8 cellular contexts compared by ENCODE assay signal in genomic region chr5:57173026-57173317, GRCh38. TPM values are rescaled to one million over a fixed set of nuclear protein-coding genes. Genes with fewer than 3 reads are reported as not detected.
DNase-seq lines count a peak whose midpoint lies in the region; FAIRE-seq and TF ChIP-seq lines count a peak whose summit lies in the region.

No MANE protein-coding gene starts in this region.

- H3K27me3 ChIP-seq in SU-DHL-6 (ENCODE audit: low read length) (no peaks in the 10 kb centered on the region), fibroblast of lung (ENCODE audit: control insufficient read depth, insufficient read depth, low read length) (no peaks in the 10 kb centered on the region), rectal smooth muscle tissue (ENCODE audit: control insufficient read depth, insufficient read depth, low read length) (no peaks in the 10 kb centered on the region)

- no peak for DNase-seq in GM12892 (ENCODE audit: insufficient read length)
- no peak for DNase-seq in fibroblast of lung (ENCODE audit: low read depth in 2 of 2)
- DNase-seq in NCI-H446 treated with DMSO at 0.1 percent for 48 hours (lab: John Stamatoyannopoulos, UW): no peak
- no peak for DNase-seq in islet precursor cell
- DNase-seq in NCI-H69 (lab: John Stamatoyannopoulos, UW): no peak
- DNase-seq in stimulated activated naive CD4-positive, alpha-beta T cell (lab: John Stamatoyannopoulos, UW): no peak

- FAIRE-seq in GM12892 (lab: Jason Lieb, UNC): no peak

- peak overlapping the region; percentile 97 for H3K4me2 ChIP-seq in SU-DHL-6 (ENCODE audit: low read depth, low read length, poor library complexity, severe bottlenecking)
- peak overlapping the region; percentile 97 for H3K4me2 ChIP-seq in fibroblast of lung (ENCODE audit: extremely low read depth, insufficient read depth, low read length)

- peaks cover 41% of the 10 kb centered on the region for H3K79me2 ChIP-seq in SU-DHL-6 (ENCODE audit: insufficient read depth, low read length)
- H3K79me2 ChIP-seq in fibroblast of lung (ENCODE audit: control insufficient read depth, insufficient read depth, low read length): peaks cover 41% of the 10 kb centered on the region

- H3K4me3 ChIP-seq in SU-DHL-6 (ENCODE audit: insufficient read depth, low read length, poor library complexity, severe bottlenecking): peak overlapping the region; percentile 92
- H3K4me3 ChIP-seq in fibroblast of lung (replicated peaks in 1 of 4; ENCODE audit: control extremely low read depth in 1 of 4, insufficient read depth in 1 of 4, low read depth in 3 of 4, low read length in 4 of 4): peak overlapping the region; percentile 67 to 98 (median 84)
- H3K4me3 ChIP-seq in rectal smooth muscle tissue (ENCODE audit: low read length): peak overlapping the region; percentile 88

- peaks cover 14% of the 10 kb centered on the region for H3K36me3 ChIP-seq in SU-DHL-6 (ENCODE audit: low read length)
- H3K36me3 ChIP-seq in fibroblast of lung (ENCODE audit: control insufficient read depth, insufficient read depth, low read length): no peaks in the 10 kb centered on the region
- no peaks in the 10 kb centered on the region for H3K36me3 ChIP-seq in rectal smooth muscle tissue (ENCODE audit: control insufficient read depth, insufficient read depth, low read length)

- peak overlapping the region; percentile 95 for H2AFZ ChIP-seq in SU-DHL-6 (ENCODE audit: low read depth, low read length, severe bottlenecking)
- peak overlapping the region; percentile 88 for H2AFZ ChIP-seq in fibroblast of lung (ENCODE audit: low read length)

- H4K20me1 ChIP-seq in SU-DHL-6 (ENCODE audit: low read depth, low read length) (peaks cover 22% of the 10 kb centered on the region), fibroblast of lung (ENCODE audit: control insufficient read depth, extremely low read depth, insufficient read depth, low read length) (peaks cover 3% of the 10 kb centered on the region)

- H3K9me2 ChIP-seq in SU-DHL-6 (replicated peaks; ENCODE audit: insufficient read depth, low read length): no peaks in the 10 kb centered on the region

- H3K9me3 ChIP-seq in SU-DHL-6 (ENCODE audit: insufficient read depth, low read length) (no peaks in the 10 kb centered on the region), fibroblast of lung (ENCODE audit: control insufficient read depth, insufficient read depth, low read depth, low read length) (no peaks in the 10 kb centered on the region)

- H3K4me1 ChIP-seq in fibroblast of lung (ENCODE audit: control insufficient read depth, extremely low read depth, insufficient read depth, low read length) (no peaks in the 10 kb centered on the region), rectal smooth muscle tissue (ENCODE audit: control insufficient read depth, insufficient read depth, low read length) (no peaks in the 10 kb centered on the region)

- H3K27ac ChIP-seq in SU-DHL-6 (ENCODE audit: low read depth, low read length): peak overlapping the region; percentile 91
- peak overlapping the region; percentile 100 for H3K27ac ChIP-seq in fibroblast of lung (ENCODE audit: insufficient read depth, low read length)
- peak overlapping the region; percentile 99 for H3K27ac ChIP-seq in rectal smooth muscle tissue (ENCODE audit: low read depth, low read length)

- H3K9ac ChIP-seq in SU-DHL-6 (ENCODE audit: low read length): peak overlapping the region; percentile 90
- H3K9ac ChIP-seq in fibroblast of lung (ENCODE audit: insufficient read depth, low read length): peak overlapping the region; percentile 88
- H3K9ac ChIP-seq in rectal smooth muscle tissue (ENCODE audit: low read length): peak overlapping the region; percentile 98

- no peak for TF ChIP-seq CTCF in SU-DHL-6 (IDR thresholded peaks at IDR 0.05; ENCODE audit: insufficient read depth, low read length, poor library complexity, severe bottlenecking)
- TF ChIP-seq CTCF in fibroblast of lung (conservative IDR thresholded peaks at IDR 0.05 in 1 of 2, IDR thresholded peaks at IDR 0.05 in 1 of 2; ENCODE audit: low read depth in 1 of 2, low read length in 2 of 2): no peak

- H3F3A ChIP-seq in SU-DHL-6 (ENCODE audit: insufficient read depth): peaks cover 39% of the 10 kb centered on the region

- TF ChIP-seq POLR2A in GM12892 (IDR thresholded peaks at IDR 0.05; ENCODE audit: low read depth, low read length): peak; percentile 69; the same call in 1 of the 2 replicates

RNA-seq across cellular contexts. Expression of gene GPBP1, which starts 0.9 kb away (rescaled TPM):
- 61.1 TPM for polyA plus RNA-seq in GM12892 (2012; ENCODE audit: missing spikeins)
- 80.9 and 82.1 TPM in 2 replicates for total RNA-seq in fibroblast of lung
- 45.5 and 50.4 TPM in 2 replicates for polyA plus RNA-seq in fibroblast of lung
- polyA plus RNA-seq in fibroblast of lung (2012): 29.5 and 30.0 TPM in 2 replicates
- polyA minus RNA-seq in fibroblast of lung (ENCODE audit: low replicate concordance): 0.90 and 1.7 TPM in 2 replicates
